7 cellular contexts compared by ENCODE assay signal in genomic region chr19:41521860-41522555, GRCh38. TPM values are rescaled to one million over a fixed set of nuclear protein-coding genes. Genes with fewer than 3 reads are reported as not detected.
DNase-seq lines count a peak whose midpoint lies in the region; ATAC-seq and TF ChIP-seq lines count a peak whose summit lies in the region.

No MANE protein-coding gene starts in this region.

- no peaks in the 10 kb centered on the region for H3K36me3 ChIP-seq in parathyroid adenoma (ENCODE audit: control insufficient read depth, insufficient read depth, low read length)

- H3K9me3 ChIP-seq in parathyroid adenoma (ENCODE audit: control insufficient read depth, low read length): no peaks in the 10 kb centered on the region

- H3K27ac Mint-ChIP-seq in T-helper 1 cell treated with Interleukin-12 subunit alpha and Interleukin-12 subunit beta and Interleukin-4 antibody, amounts not matched to agents 30 μg/mL and 1 μg/mL, for 36 hours: peak overlapping the region; percentile 87

- H3K9ac ChIP-seq in parathyroid adenoma: no peak overlapping the region

- peaks cover 50% of the 10 kb centered on the region for H3K27me3 Mint-ChIP-seq in T-helper 1 cell treated with Interleukin-12 subunit alpha and Interleukin-12 subunit beta and Interleukin-4 antibody, amounts not matched to agents 30 μg/mL and 1 μg/mL, for 36 hours (ENCODE audit: low read depth)

- H3K4me3 ChIP-seq in coronary artery: peak overlapping the region; percentile 65
- H3K4me3 ChIP-seq in parathyroid adenoma (ENCODE audit: low read depth, low read length): no peak overlapping the region

- no peaks in the 10 kb centered on the region for H3K27me3 ChIP-seq in parathyroid adenoma (ENCODE audit: control insufficient read depth, insufficient read depth, low read length)

- peaks cover 3% of the 10 kb centered on the region for H3K36me3 Mint-ChIP-seq in T-helper 1 cell treated with Interleukin-12 subunit alpha and Interleukin-12 subunit beta and Interleukin-4 antibody, amounts not matched to agents 30 μg/mL and 1 μg/mL, for 36 hours (ENCODE audit: low read depth)

- DNase-seq in coronary artery (ENCODE audit: low spot score) (no peak), GM10266 (ENCODE audit: extremely low spot score) (no peak), NCI-H526 (lab: John Stamatoyannopoulos, UW) (no peak), A172 (ENCODE audit: low spot score) (no peak)

- no peak for TF ChIP-seq CTCF in coronary artery (IDR thresholded peaks at IDR 0.05)
- no peak for TF ChIP-seq CTCF in parathyroid adenoma (IDR thresholded peaks at IDR 0.05)
- no peak for TF ChIP-seq CTCF in GM10266 (IDR thresholded peaks at IDR 0.05; ENCODE audit: control insufficient read depth, insufficient read depth, low read depth, missing control alignments)

- peak; percentile 30 for ATAC-seq in HG02610 (IDR thresholded peaks at IDR 0.05; ENCODE audit: unreplicated experiment)

- no peak overlapping the region for H2AFZ ChIP-seq in parathyroid adenoma

- H3K79me2 ChIP-seq in parathyroid adenoma: no peaks in the 10 kb centered on the region

- peaks cover 21% of the 10 kb centered on the region for H3K4me1 Mint-ChIP-seq in T-helper 1 cell treated with Interleukin-12 subunit alpha and Interleukin-12 subunit beta and Interleukin-4 antibody, amounts not matched to agents 30 μg/mL and 1 μg/mL, for 36 hours (ENCODE audit: low read depth)

- peak overlapping the region; percentile 86 for H3K4me3 Mint-ChIP-seq in T-helper 1 cell treated with Interleukin-12 subunit alpha and Interleukin-12 subunit beta and Interleukin-4 antibody, amounts not matched to agents 30 μg/mL and 1 μg/mL, for 36 hours

- peak overlapping the region; percentile 37 to 68 for H3K27ac ChIP-seq in coronary artery
- no peak overlapping the region for H3K27ac ChIP-seq in parathyroid adenoma

- peaks cover 4% of the 10 kb centered on the region for H3K9me3 Mint-ChIP-seq in T-helper 1 cell treated with Interleukin-12 subunit alpha and Interleukin-12 subunit beta and Interleukin-4 antibody, amounts not matched to agents 30 μg/mL and 1 μg/mL, for 36 hours

- H3K4me1 ChIP-seq in parathyroid adenoma: no peaks in the 10 kb centered on the region

- peak overlapping the region; percentile 54 for H3K4me2 ChIP-seq in parathyroid adenoma (ENCODE audit: low read length)

RNA-seq across cellular contexts. Expression of gene CEACAM21, which starts 54.0 kb away (rescaled TPM):
- not detected in 2 replicates for total RNA-seq in A172 (2014; rRNA removed; shearing (Covaris generic))
